18 cellular contexts compared by ENCODE assay signal in the genomic region with DNA sequence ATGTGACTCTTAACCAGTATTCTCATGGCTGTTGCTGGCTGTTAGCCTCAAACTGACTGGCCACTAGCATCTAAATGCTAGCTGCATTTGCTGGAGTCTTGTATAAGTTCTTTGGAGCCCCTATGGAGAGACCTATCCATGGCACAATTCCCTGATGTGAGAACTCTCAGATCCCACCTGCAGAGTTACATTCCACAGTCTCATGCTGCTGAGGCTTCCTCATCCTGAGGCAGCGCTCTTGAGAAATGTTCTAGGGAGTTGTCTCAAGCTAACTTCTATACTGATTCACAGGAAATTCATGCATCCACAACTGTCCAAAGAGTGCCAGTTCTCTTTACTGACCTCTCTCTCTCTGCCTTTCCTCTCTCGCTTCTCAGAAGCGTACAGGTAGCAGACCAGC.
DNase-seq lines count a peak whose midpoint lies in the region; ATAC-seq and TF ChIP-seq lines count a peak whose summit lies in the region.
"Had no signal": no experiment of that assay in that cellular context is flagged by ENCODE, and none has a peak within 500 bp of the region (broad histone marks: within the 10 kb centered on the region; RNA-seq: fewer than 3 reads in every experiment).

No MANE protein-coding gene starts in this region.

- no peaks in the 10 kb centered on the region for H3K27me3 ChIP-seq in GM23338 (ENCODE audit: insufficient read depth)
- no peaks in the 10 kb centered on the region for H3K27me3 ChIP-seq in neuronal stem cell (ENCODE audit: control insufficient read depth in 3 of 3, insufficient read depth in 3 of 3, low read depth in 1 of 3, low read length in 3 of 3)
- no peaks in the 10 kb centered on the region for H3K27me3 ChIP-seq in gastrocnemius medialis

- intact Hi-C loops in gastrocnemius medialis (cut with DNase I; ENCODE audit: low total_unique reads): no loop called here

- no peaks in the 10 kb centered on the region for H3K79me2 ChIP-seq in GM23338 (replicated peaks; ENCODE audit: insufficient read depth)

- H3K36me3 ChIP-seq in GM23338 (ENCODE audit: insufficient read depth) (no peaks in the 10 kb centered on the region), neuronal stem cell (replicated peaks in 1 of 2; ENCODE audit: control insufficient read depth in 2 of 2, insufficient read depth in 2 of 2, low read length in 2 of 2) (no peaks in the 10 kb centered on the region), gastrocnemius medialis (no peaks in the 10 kb centered on the region)
- H3K36me3 ChIP-seq: HAP-1 had no signal

- H3K9me3 Mint-ChIP-seq in GM23338: peaks cover 19% of the 10 kb centered on the region

- DNase-seq in GM23338 (ENCODE audit: low spot score) (peak; percentile 57), amniotic epithelial cell (ENCODE audit: low read depth) (peak; percentile 61), iPS DF 19.7 (ENCODE audit: low read depth, low spot score) (peak; percentile 40), neuronal stem cell (ENCODE audit: low spot score) (no peak), T1000 (lab: John Stamatoyannopoulos, UW) (no peak), pons (ENCODE audit: low spot score) (no peak), gastrocnemius medialis (no peak)
- DNase-seq: COR-L47; NCI-H1092 treated with DMSO at 0.1 percent for 48 hours; NCI-H2081 treated with DMSO at 0.1 percent for 48 hours; NCI-H510A; NCI-H748 treated with DMSO at 0.1 percent for 48 hours; NK-92 treated with Interleukin-12 subunit alpha and Interleukin-12 subunit beta, amount 100 ng/mL, for 24 hours had no signal

- no peak overlapping the region for H2AK5ac ChIP-seq in neuronal stem cell (ENCODE audit: low read depth, low read length)

- TF ChIP-seq POLR2A in gastrocnemius medialis (IDR thresholded peaks at IDR 0.05): no peak

- no peak overlapping the region for H3K18ac ChIP-seq in neuronal stem cell (ENCODE audit: low read length)

- no peak overlapping the region for H3K27ac ChIP-seq in GM23338 (ENCODE audit: low read depth)
- H3K27ac ChIP-seq in neuronal stem cell (replicated peaks; ENCODE audit: low read length): no peak overlapping the region
- H3K27ac ChIP-seq in gastrocnemius medialis: no peak overlapping the region

- no peak overlapping the region for H2BK120ac ChIP-seq in neuronal stem cell (ENCODE audit: low read depth, low read length)

- H3K4me3 ChIP-seq in GM23338 (no peak overlapping the region), neuronal stem cell (ENCODE audit: low read length in 2 of 2) (no peak overlapping the region), gastrocnemius medialis (no peak overlapping the region)
- H3K4me3 ChIP-seq: GM12878, HAP-1, K562 had no signal

- WGBS in neuronal stem cell (ENCODE audit: extremely low coverage in 2 of 2, insufficient read length in 2 of 2, insufficient replicate concordance in 1 of 2), 2 donors: no CpG with 5 or more reads among the region's 3 CpGs

- H3K4me2 ChIP-seq in GM23338 (no peak overlapping the region), neuronal stem cell (ENCODE audit: insufficient read depth, low read length, poor library complexity, severe bottlenecking) (no peak overlapping the region)

- H4K20me1 ChIP-seq in GM23338 (replicated peaks; ENCODE audit: insufficient read depth): no peaks in the 10 kb centered on the region

- no peak overlapping the region for H3K9ac ChIP-seq in neuronal stem cell (ENCODE audit: low read depth, low read length, poor library complexity)

- peaks cover 5% of the 10 kb centered on the region for H3K27me3 Mint-ChIP-seq in GM23338 (ENCODE audit: insufficient read depth, low read depth, poor library complexity)

- no peak overlapping the region for H3K4me3 Mint-ChIP-seq in GM23338
- H3K4me3 Mint-ChIP-seq: B cell had no signal

- no peaks in the 10 kb centered on the region for H3F3A ChIP-seq in GM23338 (replicated peaks; ENCODE audit: low read depth)

- H4K8ac ChIP-seq in neuronal stem cell (ENCODE audit: low read depth, low read length): peak overlapping the region; percentile 75

- no peak overlapping the region for H3K14ac ChIP-seq in neuronal stem cell (ENCODE audit: low read length)

- H2AFZ ChIP-seq in GM23338 (no peak overlapping the region), neuronal stem cell (ENCODE audit: low read length) (no peak overlapping the region)

- TF ChIP-seq CTCF in GM23338 (conservative IDR thresholded peaks at IDR 0.05; ENCODE audit: low read depth in 2 of 2): no peak
- TF ChIP-seq CTCF in gastrocnemius medialis (IDR thresholded peaks at IDR 0.05 in 4 of 5, conservative IDR thresholded peaks at IDR 0.05 in 1 of 5): no peak

- peaks cover 28% of the 10 kb centered on the region for H3K4me1 Mint-ChIP-seq in GM23338
- H3K4me1 Mint-ChIP-seq: B cell had no signal

- H4K91ac ChIP-seq in neuronal stem cell (ENCODE audit: low read depth, low read length, poor library complexity): no peak overlapping the region

- in situ Hi-C loops in gastrocnemius medialis (cut with MboI; ENCODE audit: low sequenced_read_pairs in 4 of 4): no loop called here

- H3K27ac Mint-ChIP-seq in GM23338: no peak overlapping the region
- H3K27ac Mint-ChIP-seq: B cell had no signal

- H2BK5ac ChIP-seq in neuronal stem cell (ENCODE audit: low read length): no peak overlapping the region

- peaks cover 0 to 10% of the 10 kb centered on the region in 2 donors for H3K9me3 ChIP-seq in neuronal stem cell (replicated peaks in 1 of 2; ENCODE audit: control insufficient read depth in 2 of 2, insufficient read depth in 1 of 2, low read depth in 1 of 2, low read length in 2 of 2)
- no peaks in the 10 kb centered on the region for H3K9me3 ChIP-seq in gastrocnemius medialis
- H3K9me3 ChIP-seq: HAP-1 had no signal

- no peak overlapping the region for H3K23ac ChIP-seq in neuronal stem cell (ENCODE audit: low read depth, low read length, poor library complexity)

- H3K9me2 ChIP-seq in GM23338 (ENCODE audit: insufficient read depth): 0 out of 2 replicates have a peak, but pooled peaks cover 4% of the 10 kb centered on the region

- ATAC-seq in GM23338 (peak; percentile 94), gastrocnemius medialis (no peak)
- ATAC-seq: GM12878, K562, Right ventricle myocardium inferior had no signal

- H3K36me3 Mint-ChIP-seq in GM23338 (ENCODE audit: low read depth): peaks cover 19% of the 10 kb centered on the region

- H3K4ac ChIP-seq in neuronal stem cell (ENCODE audit: low read length): no peak overlapping the region

- H3K4me1 ChIP-seq in GM23338 (ENCODE audit: insufficient read depth) (peaks cover 14% of the 10 kb centered on the region), neuronal stem cell (ENCODE audit: control insufficient read depth in 2 of 2, insufficient read depth in 1 of 2, low read depth in 1 of 2, low read length in 2 of 2) (peaks cover 0 to under 1% of the 10 kb centered on the region in 2 donors), gastrocnemius medialis (peaks cover 0 to 3% of the 10 kb centered on the region in 2 donors)

- H2BK12ac ChIP-seq in neuronal stem cell (ENCODE audit: low read length): no peak overlapping the region

- no peaks in the 10 kb centered on the region for H3K79me1 ChIP-seq in neuronal stem cell (ENCODE audit: low read depth, low read length)

- H2BK15ac ChIP-seq in neuronal stem cell (ENCODE audit: low read length): no peak overlapping the region

TF ChIP-seq in GM23338, 12 proteins besides CTCF, POLR2A, EP300 and RAD21 (continues in another document):
- TF ChIP-seq CREB1 (CRISPR knock-in tag; IDR thresholded peaks at IDR 0.05; ENCODE audit: low read depth) (no peak), JUNB (IDR thresholded peaks at IDR 0.05; ENCODE audit: unreplicated experiment) (no peak)

Comparison
In these comparisons a context has a peak if more than half of its experiments do, and no peak if none do; other contexts are left out.
1. DNase-seq: peak in GM23338 (single experiment), amniotic epithelial cell (single experiment) and iPS DF 19.7 (single experiment); none in neuronal stem cell (single experiment), T1000 (single experiment), pons (single experiment) and gastrocnemius medialis (0 of 2).